10 cellular contexts compared by ENCODE assay signal in the genomic region with DNA sequence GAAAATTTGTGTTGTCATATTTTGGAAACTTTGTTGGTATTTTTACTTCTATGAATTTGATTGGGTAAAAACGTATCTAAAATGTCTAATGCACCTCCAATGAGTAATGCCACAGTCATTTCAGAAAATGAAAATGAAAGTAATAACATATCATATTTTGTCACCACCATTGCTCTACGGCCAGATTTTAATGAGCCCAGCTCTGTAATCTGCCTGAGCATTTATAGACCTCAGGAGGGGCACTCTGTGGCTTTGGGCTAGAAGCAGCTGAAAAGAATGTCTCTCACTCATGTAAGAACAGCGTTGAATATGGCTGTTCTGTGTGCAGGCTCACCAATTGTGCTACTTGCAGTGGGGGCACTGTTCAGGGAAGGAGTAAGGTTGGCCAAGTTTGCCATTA. TPM values are rescaled to one million over a fixed set of nuclear protein-coding genes. Genes with fewer than 3 reads are reported as not detected.
A peak's percentile ranks its signal among the peaks of the same experiment; 100 is the strongest.
DNase-seq lines count a peak whose midpoint lies in the region; ATAC-seq, FAIRE-seq and TF ChIP-seq lines count a peak whose summit lies in the region.
"Had no signal": no experiment of that assay in that cellular context is flagged by ENCODE, and none has a peak within 500 bp of the region (broad histone marks: within the 10 kb centered on the region; RNA-seq: fewer than 3 reads in every experiment).

No MANE protein-coding gene starts in this region.

- WGBS in SK-N-SH (ENCODE audit: low lambda C conversion rate): 38% methylated on average over 3 of the region's 3 CpGs
- 60% methylated on average over 3 of the region's 3 CpGs for WGBS in mesenchymal stem cell

- H3K9ac ChIP-seq in SK-N-SH (no peak overlapping the region), mesenchymal stem cell (ENCODE audit: low read length) (peak overlapping the region; percentile 69)

- H3K27ac ChIP-seq in SK-N-SH (ENCODE audit: low read depth in 2 of 2, low read length in 1 of 2): no peak overlapping the region
- H3K27ac ChIP-seq in mesenchymal stem cell (ENCODE audit: low read length, poor library complexity, severe bottlenecking): no peak overlapping the region

- H4K20me1 ChIP-seq in SK-N-SH (ENCODE audit: insufficient read depth): no peaks in the 10 kb centered on the region

- H3K27me3 ChIP-seq in SK-N-SH (ENCODE audit: insufficient read depth): no peaks in the 10 kb centered on the region
- no peaks in the 10 kb centered on the region for H3K27me3 ChIP-seq in mesenchymal stem cell (ENCODE audit: control insufficient read depth in 1 of 2, insufficient read depth in 1 of 2, low read length in 2 of 2)

- TF ChIP-seq RAD21 in SK-N-SH (IDR thresholded peaks at IDR 0.05; ENCODE audit: low read length): no peak

- peak; percentile 72 for ATAC-seq in HG02943 (IDR thresholded peaks at IDR 0.05; ENCODE audit: low read depth, unreplicated experiment)

- H3K36me3 ChIP-seq in SK-N-SH (replicated peaks in 1 of 2; ENCODE audit: control insufficient read depth in 1 of 2, insufficient read depth in 2 of 2, low read length in 1 of 2) (no peaks in the 10 kb centered on the region), mesenchymal stem cell (ENCODE audit: control insufficient read depth in 1 of 2, insufficient read depth in 2 of 2, low read depth in 1 of 2, low read length in 2 of 2) (no peaks in the 10 kb centered on the region)

- H3K9me3 ChIP-seq in SK-N-SH (no peaks in the 10 kb centered on the region), mesenchymal stem cell (ENCODE audit: control insufficient read depth, low read length) (peaks cover 3% of the 10 kb centered on the region)

- no peak overlapping the region for H2BK5ac ChIP-seq in mesenchymal stem cell (ENCODE audit: low read depth, low read length, poor library complexity, severe bottlenecking)

- no peak overlapping the region for H2AK5ac ChIP-seq in mesenchymal stem cell (ENCODE audit: low read length, severe bottlenecking)

- no peak overlapping the region for H3K23ac ChIP-seq in mesenchymal stem cell (ENCODE audit: low read length in 2 of 2)

- peak overlapping the region; percentile 48; the same call in 1 of the 2 replicates for H3K4me2 ChIP-seq in SK-N-SH
- no peak overlapping the region for H3K4me2 ChIP-seq in mesenchymal stem cell (ENCODE audit: low read length, poor library complexity, severe bottlenecking)

- no peak overlapping the region for H2BK15ac ChIP-seq in mesenchymal stem cell (ENCODE audit: low read depth, poor library complexity, severe bottlenecking)

- no peak for TF ChIP-seq CTCF in SK-N-SH (IDR thresholded peaks at IDR 0.05)

- H3K4ac ChIP-seq in mesenchymal stem cell (ENCODE audit: low read depth in 1 of 2, low read length in 2 of 2): no peak overlapping the region

- H3K14ac ChIP-seq in mesenchymal stem cell (ENCODE audit: low read length in 2 of 2): no peak overlapping the region

- CTCF ChIA-PET in SK-N-SH (lab: Yijun Ruan, JAX): interaction anchor here (0.5 to 0.7 kb wide), 3 partner anchors 10 to 216 kb away, joined by 3 read pairs; no protein-coding TSS in a partner anchor

- no peaks in the 10 kb centered on the region for H3K9me2 ChIP-seq in SK-N-SH

- H4K91ac ChIP-seq in mesenchymal stem cell (ENCODE audit: low read length): no peak overlapping the region

- no peak for FAIRE-seq in frontal cortex (lab: Jason Lieb, UNC)

- POLR2A ChIA-PET in SK-N-SH (lab: Yijun Ruan, JAX): no interaction called here

- H2AFZ ChIP-seq in SK-N-SH (ENCODE audit: low read depth) (peak overlapping the region; percentile 84), mesenchymal stem cell (ENCODE audit: low read depth, low read length) (no peak overlapping the region)

- H4K8ac ChIP-seq in mesenchymal stem cell (ENCODE audit: low read length): no peak overlapping the region

- no peaks in the 10 kb centered on the region for H3K79me1 ChIP-seq in mesenchymal stem cell (replicated peaks; ENCODE audit: low read length, poor library complexity, severe bottlenecking)

- peak; percentile 18 to 52 for DNase-seq in NCI-H524 (lab: John Stamatoyannopoulos, UW)
- no peak for DNase-seq in NCI-H524 treated with DMSO at 0.1 percent for 48 hours (lab: John Stamatoyannopoulos, UW)
- DNase-seq in SK-N-SH: no peak
- no peak for DNase-seq in mesenchymal stem cell
- DNase-seq in frontal cortex (ENCODE audit: low spot score in 2 of 2): no peak
- no peak for DNase-seq in activated CD8-positive, alpha-beta memory T cell treated with anti-CD3 and anti-CD28 coated beads for 24 hours
- DNase-seq in DMS53 (lab: John Stamatoyannopoulos, UW): no peak
- DNase-seq: right cardiac atrium had no signal

- H3K4me3 ChIP-seq in SK-N-SH (ENCODE audit: low read depth in 2 of 2, low read length in 1 of 2): peak overlapping the region; percentile 8 to 22; a peak in 2 of 4 replicates
- peak overlapping the region in 1 of 2 experiments; percentile 64 for H3K4me3 ChIP-seq in mesenchymal stem cell (ENCODE audit: insufficient read depth in 1 of 2, low read depth in 1 of 2, low read length in 2 of 2)

- no peaks in the 10 kb centered on the region for H3F3A ChIP-seq in SK-N-SH (replicated peaks; ENCODE audit: insufficient read depth)

- no peaks in the 10 kb centered on the region; a peak in 1 of 4 replicates for H3K4me1 ChIP-seq in SK-N-SH (ENCODE audit: control insufficient read depth in 1 of 2, insufficient read depth in 2 of 2, low read depth in 1 of 2, low read length in 1 of 2)
- H3K4me1 ChIP-seq in mesenchymal stem cell (ENCODE audit: control insufficient read depth, insufficient read depth, low read depth, low read length): no peaks in the 10 kb centered on the region

- H2BK120ac ChIP-seq in mesenchymal stem cell (ENCODE audit: low read depth, low read length): no peak overlapping the region

- H3K18ac ChIP-seq in mesenchymal stem cell (ENCODE audit: low read depth in 1 of 2, low read length in 2 of 2): no peak overlapping the region

- no peak for TF ChIP-seq EP300 in SK-N-SH (IDR thresholded peaks at IDR 0.05; ENCODE audit: borderline replicate concordance in 1 of 2, low read depth in 1 of 2, low read length in 1 of 2)

- no peak overlapping the region for H2BK12ac ChIP-seq in mesenchymal stem cell (ENCODE audit: low read length in 2 of 2)

- H3K79me2 ChIP-seq in SK-N-SH (ENCODE audit: insufficient read depth): no peaks in the 10 kb centered on the region

TF ChIP-seq in SK-N-SH, 30 proteins besides CTCF, POLR2A, EP300 and RAD21 (continues in another document):
- TF ChIP-seq REST (IDR thresholded peaks at IDR 0.05; ENCODE audit: low read depth, low read length) (no peak), POLR2AphosphoS5 (IDR thresholded peaks at IDR 0.05; ENCODE audit: low read depth, low read length) (no peak), RCOR1 (IDR thresholded peaks at IDR 0.05; ENCODE audit: low read length) (no peak), IRF3 (IDR thresholded peaks at IDR 0.05; ENCODE audit: low read depth, low read length) (no peak), FOXM1 (IDR thresholded peaks at IDR 0.05; ENCODE audit: low read depth) (no peak), ELF1 (IDR thresholded peaks at IDR 0.05) (no peak), MXI1 (IDR thresholded peaks at IDR 0.05; ENCODE audit: low read depth, low read length) (no peak), PBX3 (IDR thresholded peaks at IDR 0.05) (no peak), FOXJ3 (CRISPR knock-in tag; IDR thresholded peaks at IDR 0.05) (no peak), TCF12 (IDR thresholded peaks at IDR 0.05) (no peak)

RNA-seq across cellular contexts. Expression of gene ABCA12, which starts 32.7 kb away (rescaled TPM):
- 0.07 and 0.11 TPM in 2 replicates for polyA plus RNA-seq in SK-N-SH (2012; rRNA removed)
- 0.12 and 0.13 TPM in 2 replicates for polyA plus RNA-seq in SK-N-SH (2012; cell fraction: cytosol; rRNA removed)
- polyA plus RNA-seq in SK-N-SH (2012; cell fraction: nucleus; rRNA removed): 0.05 and 0.06 TPM in 2 replicates
- 0.01 TPM for polyA plus RNA-seq in mesenchymal stem cell (2013, experiment 1 of 2)
- polyA plus RNA-seq in mesenchymal stem cell (2013, experiment 2 of 2): 0.03 TPM
- total RNA-seq in frontal cortex: 0.41 TPM
- total RNA-seq: activated CD8-positive, alpha-beta memory T cell treated with anti-CD3 and anti-CD28 coated beads for 36 hours; right cardiac atrium had no signal
- polyA plus RNA-seq: right cardiac atrium had no signal

Comparison
In these comparisons a context has a peak if more than half of its experiments do, and no peak if none do; other contexts are left out.
1. DNase-seq: peak in NCI-H524 (2 of 2); none in NCI-H524 treated with DMSO at 0.1 percent for 48 hours (single experiment), SK-N-SH (single experiment), mesenchymal stem cell (single experiment), frontal cortex (0 of 2), activated CD8-positive, alpha-beta memory T cell treated with anti-CD3 and anti-CD28 coated beads for 24 hours (single experiment) and DMS53 (single experiment).